8 cellular contexts compared by ENCODE assay signal in genomic region chr1:228902781-228903572, GRCh38.
DNase-seq lines count a peak whose midpoint lies in the region; ATAC-seq and TF ChIP-seq lines count a peak whose summit lies in the region.

No MANE protein-coding gene starts in this region.

- H3K9me3 ChIP-seq in Panc1 (ENCODE audit: control insufficient read depth, insufficient read depth, low read depth, low read length) = no peaks in the 10 kb centered on the region

- peak; percentile 93 for DNase-seq in GM04503 (ENCODE audit: low read depth)
- DNase-seq in Panc1 (ENCODE audit: low read depth, low spot score) = peak; percentile 89
- DNase-seq in fibroblast of mammary gland (ENCODE audit: low read depth) = peak; percentile 99
- peak; percentile 61 for DNase-seq in omental fat pad (ENCODE audit: low spot score)
- DNase-seq in SIG-M5 (lab: John Stamatoyannopoulos, UW) = no peak
- no peak for DNase-seq in DMS114 treated with DMSO at 0.1 percent for 48 hours (lab: John Stamatoyannopoulos, UW; ENCODE audit: unreplicated experiment)
- no peak for DNase-seq in RPMI8226
- no peak for DNase-seq in stimulated activated CD4-positive, alpha-beta T cell treated with anti-CD3 and anti-CD28 coated beads, Interleukin-15, amount 100 ng/mL, for 24 hours

- H3K36me3 ChIP-seq in Panc1 (ENCODE audit: control insufficient read depth, insufficient read depth, low read length) = no peaks in the 10 kb centered on the region

- H3K4me3 ChIP-seq in Panc1 (ENCODE audit: low read depth in 2 of 2, low read length in 2 of 2) = peak overlapping the region in 1 of 2 experiments; percentile 4; a peak in 1 of 4 replicates
- H3K4me3 ChIP-seq in fibroblast of mammary gland (ENCODE audit: control insufficient read depth, low read depth, low read length) = no peak overlapping the region

- H3K27ac ChIP-seq in Panc1 (ENCODE audit: low read length) = peak overlapping the region; percentile 48

- CTCF ChIA-PET in Panc1 (lab: Charles Lee) = no interaction called here

- BruUV-seq in Panc1 (replicated peaks; lab: Mats Ljungman, UMichigan) = no TSS peak

- in situ Hi-C loops in Panc1 (cut with HindIII; ENCODE audit: low pct_unique_long_range_greater_than_20kb, low sequenced_read_pairs) = no loop called here

- no peaks in the 10 kb centered on the region for H3K27me3 ChIP-seq in Panc1 (ENCODE audit: control insufficient read depth, insufficient read depth, low read length)

- POLR2A ChIA-PET in Panc1 (lab: Charles Lee) = no interaction called here

- H3K4me1 ChIP-seq in Panc1 (ENCODE audit: control insufficient read depth, insufficient read depth, low read length) = peaks cover 21% of the 10 kb centered on the region

- ATAC-seq in Panc1 = peak; percentile 94
- ATAC-seq in omental fat pad (ENCODE audit: low FRiP score) = peak; percentile 91

- TF ChIP-seq CTCF in Panc1 (IDR thresholded peaks at IDR 0.05) (no peak), fibroblast of mammary gland (conservative IDR thresholded peaks at IDR 0.05; ENCODE audit: control insufficient read depth, insufficient read depth, low read depth, low read length) (no peak), omental fat pad (IDR thresholded peaks at IDR 0.05) (no peak)

- intact Hi-C loops in Panc1 (cut with micrococcal nuclease; ENCODE audit: unreplicated experiment) = no loop called here

Comparison
In these comparisons a context has a peak if more than half of its experiments do, and no peak if none do; other contexts are left out.
1. DNase-seq: peak in GM04503 (single experiment), Panc1 (single experiment), fibroblast of mammary gland (single experiment) and omental fat pad (single experiment); none in SIG-M5 (single experiment), DMS114 treated with DMSO at 0.1 percent for 48 hours (single experiment), RPMI8226 (single experiment) and stimulated activated CD4-positive, alpha-beta T cell treated with anti-CD3 and anti-CD28 coated beads, Interleukin-15, amount 100 ng/mL, for 24 hours (single experiment).